In genomic region chr1:155971910-155972809, GRCh38 we compare ENCODE assay signal across 12 cellular contexts.
DNase-seq lines count a peak whose midpoint lies in the region; ATAC-seq and TF ChIP-seq lines count a peak whose summit lies in the region.
"Had no signal": no experiment of that assay in that cellular context is flagged by ENCODE, and none has a peak within 500 bp of the region (broad histone marks: within the 10 kb centered on the region; RNA-seq: fewer than 3 reads in every experiment).

No MANE protein-coding gene starts in this region.

- H3K79me2 ChIP-seq in MM.1S (ENCODE audit: low read length): peaks cover 100% of the 10 kb centered on the region

- H3K4me1 ChIP-seq in MM.1S (ENCODE audit: low read length): peaks cover 65% of the 10 kb centered on the region

- peak overlapping the region; percentile 40 for H3K4me2 ChIP-seq in MM.1S (ENCODE audit: low read depth, low read length)

- peaks cover 64% of the 10 kb centered on the region for H4K20me1 ChIP-seq in MM.1S (ENCODE audit: insufficient read depth, low read length)

- no peaks in the 10 kb centered on the region for H3K27me3 ChIP-seq in MM.1S (replicated peaks; ENCODE audit: insufficient read depth, low read length)
- H3K27me3 ChIP-seq: brain microvascular endothelial cell had no signal

- no peak overlapping the region for H2AFZ ChIP-seq in MM.1S (ENCODE audit: low read length)

- peak overlapping the region; percentile 7; the same call in 1 of the 2 replicates for H3K27ac ChIP-seq in MM.1S (ENCODE audit: low read length)
- H3K27ac ChIP-seq in coronary artery: peak overlapping the region; percentile 54 to 76
- H3K27ac ChIP-seq: brain microvascular endothelial cell had no signal

- peak in 10 of 14 donors; percentile 41 to 85 (median 59) for DNase-seq in C1 segment of cervical spinal cord (lab: John Stamatoyannopoulos, UW)
- DNase-seq in MM.1S: no peak
- no peak for DNase-seq in coronary artery (ENCODE audit: low spot score)
- peak in 46 of 56 donors; percentile 11 to 81 (median 62) for DNase-seq in nucleus accumbens (lab: John Stamatoyannopoulos, UW)
- no peak for DNase-seq in islet precursor cell
- no peak for DNase-seq in NCI-H1436 (lab: John Stamatoyannopoulos, UW)
- DNase-seq in central memory CD4-positive, alpha-beta T cell: no peak
- DNase-seq: brain microvascular endothelial cell; EL; NCI-H2081; stimulated activated CD4-positive, alpha-beta T cell treated with anti-CD3 and anti-CD28 coated beads, Interleukin-15, amount 100 ng/mL, for 24 hours had no signal

- TF ChIP-seq CTCF in MM.1S (IDR thresholded peaks at IDR 0.05; ENCODE audit: low read length): no peak
- TF ChIP-seq CTCF in coronary artery (IDR thresholded peaks at IDR 0.05): no peak

- peak overlapping the region; percentile 15; the same call in 1 of the 2 replicates for H3K4me3 ChIP-seq in MM.1S (ENCODE audit: low read length)
- peak overlapping the region; percentile 39 for H3K4me3 ChIP-seq in coronary artery

- ATAC-seq in HG02884 (IDR thresholded peaks at IDR 0.05; ENCODE audit: unreplicated experiment): no peak

- H3F3A ChIP-seq in MM.1S (ENCODE audit: insufficient read depth, low read length): peaks cover 34% of the 10 kb centered on the region

- no peaks in the 10 kb centered on the region for H3K9me2 ChIP-seq in MM.1S (replicated peaks; ENCODE audit: insufficient read depth, low read length)

- H3K9ac ChIP-seq in MM.1S (ENCODE audit: low read length): peak overlapping the region; percentile 8; the same call in 1 of the 2 replicates

- no peaks in the 10 kb centered on the region for H3K9me3 ChIP-seq in MM.1S (replicated peaks; ENCODE audit: insufficient read depth, low read length)

- peaks cover 26% of the 10 kb centered on the region for H3K36me3 ChIP-seq in MM.1S (replicated peaks; ENCODE audit: insufficient read depth, low read length)

Comparison
In these comparisons a context has a peak if more than half of its experiments do, and no peak if none do; other contexts are left out.
1. DNase-seq: peak in C1 segment of cervical spinal cord (10 of 14) and nucleus accumbens (46 of 56); none in MM.1S (single experiment), coronary artery (single experiment), islet precursor cell (single experiment), NCI-H1436 (single experiment) and central memory CD4-positive, alpha-beta T cell (single experiment).